In genomic region chr10:100327007-100327700, GRCh38 we compare ENCODE assay signal across 8 cellular contexts. TPM values are rescaled to one million over a fixed set of nuclear protein-coding genes. Genes with fewer than 3 reads are reported as not detected.
DNase-seq lines count a peak whose midpoint lies in the region; ATAC-seq and TF ChIP-seq lines count a peak whose summit lies in the region.

No MANE protein-coding gene starts in this region.

- H3K27ac Mint-ChIP-seq in activated T-cell treated with anti-CD3 and anti-CD28 coated beads, Interleukin-2, amount 50 U/mL, for 24 hours: peak overlapping the region; percentile 83
- peak overlapping the region; percentile 80 for H3K27ac Mint-ChIP-seq in activated naive CD8-positive, alpha-beta T cell treated with anti-CD3 and anti-CD28 coated beads for 36 hours

- TF ChIP-seq CTCF in stomach (IDR thresholded peaks at IDR 0.05) (no peak), ovary (IDR thresholded peaks at IDR 0.05) (no peak)

- H3K9me3 ChIP-seq in stomach (no peaks in the 10 kb centered on the region), ovary (no peaks in the 10 kb centered on the region)

- peaks cover 3% of the 10 kb centered on the region for H3K27me3 Mint-ChIP-seq in activated T-cell treated with anti-CD3 and anti-CD28 coated beads, Interleukin-2, amount 50 U/mL, for 24 hours
- H3K27me3 Mint-ChIP-seq in activated naive CD8-positive, alpha-beta T cell treated with anti-CD3 and anti-CD28 coated beads for 36 hours: no peaks in the 10 kb centered on the region

- intact Hi-C loops in stomach (cut with DNase I; ENCODE audit: low total_unique reads): no loop called here
- intact Hi-C loops in ovary (cut with DNase I): no loop called here

- H3K4me3 ChIP-seq in stomach: no peak overlapping the region
- no peak overlapping the region for H3K4me3 ChIP-seq in ovary

- no peak for DNase-seq in activated T-cell treated with anti-CD3 and anti-CD28 coated beads, Interleukin-2, amount 50 U/mL, for 24 hours
- no peak for DNase-seq in activated T-cell treated with anti-CD3 and anti-CD28 coated beads for 4 hours
- DNase-seq in Kasumi-1 (lab: John Stamatoyannopoulos, UW): peak; percentile 91 to 93
- peak; percentile 29 for DNase-seq in activated naive CD8-positive, alpha-beta T cell treated with anti-CD3 and anti-CD28 coated beads for 36 hours
- peak; percentile 42 for DNase-seq in stomach
- DNase-seq in ovary: no peak
- DNase-seq in T-helper 9 cell: no peak

- no peak overlapping the region for H3K4me3 Mint-ChIP-seq in activated T-cell treated with anti-CD3 and anti-CD28 coated beads, Interleukin-2, amount 50 U/mL, for 24 hours
- peak overlapping the region; percentile 9 for H3K4me3 Mint-ChIP-seq in activated naive CD8-positive, alpha-beta T cell treated with anti-CD3 and anti-CD28 coated beads for 36 hours

- H3K4me1 Mint-ChIP-seq in activated T-cell treated with anti-CD3 and anti-CD28 coated beads, Interleukin-2, amount 50 U/mL, for 24 hours (ENCODE audit: low read depth): peaks cover 15% of the 10 kb centered on the region
- H3K4me1 Mint-ChIP-seq in activated naive CD8-positive, alpha-beta T cell treated with anti-CD3 and anti-CD28 coated beads for 36 hours: peaks cover 14% of the 10 kb centered on the region

- H3K36me3 ChIP-seq in stomach (no peaks in the 10 kb centered on the region), ovary (no peaks in the 10 kb centered on the region)

- TF ChIP-seq EP300 in stomach (IDR thresholded peaks at IDR 0.05): no peak
- TF ChIP-seq EP300 in ovary (IDR thresholded peaks at IDR 0.05): no peak

- peak; percentile 98 for ATAC-seq in GM21786 (IDR thresholded peaks at IDR 0.05; ENCODE audit: unreplicated experiment)

- peaks cover 0 to 14% (median 4%) of the 10 kb centered on the region in 4 donors for H3K4me1 ChIP-seq in stomach
- H3K4me1 ChIP-seq in ovary (ENCODE audit: insufficient read depth): no peaks in the 10 kb centered on the region

- H3K9me3 Mint-ChIP-seq in activated T-cell treated with anti-CD3 and anti-CD28 coated beads, Interleukin-2, amount 50 U/mL, for 24 hours: no peaks in the 10 kb centered on the region
- no peaks in the 10 kb centered on the region for H3K9me3 Mint-ChIP-seq in activated naive CD8-positive, alpha-beta T cell treated with anti-CD3 and anti-CD28 coated beads for 36 hours

- no peaks in the 10 kb centered on the region for H3K36me3 Mint-ChIP-seq in activated T-cell treated with anti-CD3 and anti-CD28 coated beads, Interleukin-2, amount 50 U/mL, for 24 hours (ENCODE audit: low read depth)
- no peaks in the 10 kb centered on the region for H3K36me3 Mint-ChIP-seq in activated naive CD8-positive, alpha-beta T cell treated with anti-CD3 and anti-CD28 coated beads for 36 hours

- TF ChIP-seq POLR2A in stomach (IDR thresholded peaks at IDR 0.05) (no peak), ovary (IDR thresholded peaks at IDR 0.05) (no peak)

- 31 to 42% (median 40%) methylated on average over 7 to 8 of the region's 8 CpGs for WGBS in stomach, 5 donors
- WGBS in ovary, 3 donors: 34 to 38% (median 38%) methylated on average over 8 of the region's 8 CpGs

- H3K27ac ChIP-seq in stomach (peak overlapping the region in 1 of 5 donors; percentile 26), ovary (no peak overlapping the region)

- H3K27me3 ChIP-seq in stomach (peaks cover 0 to 49% (median 0%) of the 10 kb centered on the region in 3 donors), ovary (no peaks in the 10 kb centered on the region)

RNA-seq across cellular contexts. Expression of gene PKD2L1, which starts 2.9 kb away (rescaled TPM):
- not detected for total RNA-seq in activated naive CD8-positive, alpha-beta T cell treated with anti-CD3 and anti-CD28 coated beads for 36 hours
- total RNA-seq in stomach (under 1 TPM in 1 of 5 donors, not detected in 4; 0.89 TPM), ovary (1 to 10 TPM in 1 of 7 donors, not detected in 6; 2.2 TPM)
- polyA plus RNA-seq in stomach (under 1 TPM in 1 of 3 donors, not detected in 2; 0.23 TPM), ovary (1 to 10 TPM in 1 of 2 donors, under 1 TPM in 1; 0.02 to 2.5 TPM)

RNA-seq across cellular contexts. Expression of gene SCD, which starts 19.9 kb away (rescaled TPM):
- total RNA-seq in activated naive CD8-positive, alpha-beta T cell treated with anti-CD3 and anti-CD28 coated beads for 36 hours: 100 to 1,000 TPM; 231 to 232 TPM
- total RNA-seq in stomach (10 to 100 TPM in 3 of 5 donors, 1 to 10 TPM in 2; 2.3 to 36.2 (median 28.5) TPM), ovary (100 to 1,000 TPM in 2 of 7 donors, 10 to 100 TPM in 5; 21.6 to 302 (median 72.7) TPM)
- polyA plus RNA-seq in stomach (10 to 100 TPM in 2 of 3 donors, 1 to 10 TPM in 1; 5.5 to 19.1 (median 16.6) TPM), ovary (100 to 1,000 TPM in 1 of 2 donors, 10 to 100 TPM in 1; 21.1 to 274 TPM)

RNA-seq across cellular contexts. Expression of gene BLOC1S2, which starts 40.7 kb away (rescaled TPM):
- total RNA-seq in activated naive CD8-positive, alpha-beta T cell treated with anti-CD3 and anti-CD28 coated beads for 36 hours: 10 to 100 TPM; 57.1 to 62.6 TPM
- total RNA-seq in stomach: 10 to 100 TPM in 3 of 5 donors, under 1 TPM in 1, not detected in 1; 0.87 to 33.4 (median 17.6) TPM
- polyA plus RNA-seq in stomach: 10 to 100 TPM; 37.6 to 51.0 (median 48.7) TPM
- total RNA-seq in ovary: 10 to 100 TPM; 14.4 to 34.4 (median 24.6) TPM
- 10 to 100 TPM; 22.5 to 24.7 TPM for polyA plus RNA-seq in ovary

RNA-seq across cellular contexts. Expression of gene CWF19L1, which starts 59.7 kb away (rescaled TPM):
- total RNA-seq in activated naive CD8-positive, alpha-beta T cell treated with anti-CD3 and anti-CD28 coated beads for 36 hours: 10 to 100 TPM; 53.6 to 55.0 TPM
- total RNA-seq in stomach (10 to 100 TPM in 2 of 5 donors, 1 to 10 TPM in 3; 1.2 to 39.7 (median 8.1) TPM), ovary (10 to 100 TPM; 17.1 to 24.6 (median 20.5) TPM)
- polyA plus RNA-seq in stomach (10 to 100 TPM; 12.5 to 14.1 (median 13.3) TPM), ovary (10 to 100 TPM; 18.7 to 22.0 TPM)

Comparison
In these comparisons a context has a peak if more than half of its experiments do, and no peak if none do; other contexts are left out.
1. DNase-seq: peak in Kasumi-1 (2 of 2), activated naive CD8-positive, alpha-beta T cell treated with anti-CD3 and anti-CD28 coated beads for 36 hours (single experiment) and stomach (single experiment); none in activated T-cell treated with anti-CD3 and anti-CD28 coated beads, Interleukin-2, amount 50 U/mL, for 24 hours (single experiment), activated T-cell treated with anti-CD3 and anti-CD28 coated beads for 4 hours (single experiment), ovary (0 of 5) and T-helper 9 cell (single experiment).